11 cellular contexts compared by ENCODE assay signal in genomic region chr7:152176797-152177196, GRCh38.
A peak's percentile ranks its signal among the peaks of the same experiment; 100 is the strongest.
DNase-seq lines count a peak whose midpoint lies in the region; ATAC-seq and TF ChIP-seq lines count a peak whose summit lies in the region.
"Had no signal": no experiment of that assay in that cellular context is flagged by ENCODE, and none has a peak within 500 bp of the region (broad histone marks: within the 10 kb centered on the region; RNA-seq: fewer than 3 reads in every experiment).

No MANE protein-coding gene starts in this region.

- no peak for DNase-seq in activated naive CD4-positive, alpha-beta T cell (lab: John Stamatoyannopoulos, UW)
- no peak for DNase-seq in HCT116 (ENCODE audit: low read depth, low spot score)
- no peak for DNase-seq in stimulated activated naive B cell treated with anti-CD40 and anti-IgM and Interleukin-4, amounts not matched to agents 10 μg/mL and 1 μg/mL and 100 μg/mL, for 72 hours
- no peak for DNase-seq in thyroid gland
- DNase-seq in activated effector memory CD4-positive, alpha-beta T cell treated with anti-CD3 and anti-CD28 coated beads, Interleukin-2, amount 50 U/mL, for 16 hours = no peak
- DNase-seq in NCI-H2107 treated with DMSO at 0.1 percent for 48 hours (lab: John Stamatoyannopoulos, UW; ENCODE audit: unreplicated experiment) = no peak
- DNase-seq: DMS79 treated with DMSO at 0.1 percent for 48 hours, NCI-H1436 treated with DMSO at 0.1 percent for 48 hours, sigmoid colon had no signal

- no peaks in the 10 kb centered on the region for H3K9me2 ChIP-seq in HCT116 (ENCODE audit: insufficient read depth)

- H3K27me3 Mint-ChIP-seq in activated naive CD4-positive, alpha-beta T cell treated with anti-CD3 and anti-CD28 coated beads, Interleukin-2, amount 50 U/mL, for 24 hours = no peaks in the 10 kb centered on the region
- H3K27me3 Mint-ChIP-seq in stimulated activated naive B cell treated with anti-CD40 and anti-IgM and Interleukin-4, amounts not matched to agents 10 μg/mL and 1 μg/mL and 100 μg/mL, for 72 hours = no peaks in the 10 kb centered on the region

- intact Hi-C loops in HCT116 (cut with micrococcal nuclease) (no loop called here), thyroid gland (cut with DNase I) (no loop called here)

- TF ChIP-seq RAD21 in HCT116 (IDR thresholded peaks at IDR 0.05; ENCODE audit: low read depth) = no peak

- POLR2A ChIA-PET in HCT116 (lab: Charles Lee) = no interaction called here

- H3K4me1 ChIP-seq in HCT116 (ENCODE audit: control insufficient read depth in 1 of 2, insufficient read depth in 2 of 2, low read length in 2 of 2) (no peaks in the 10 kb centered on the region), thyroid gland (no peaks in the 10 kb centered on the region)
- H3K4me1 ChIP-seq: sigmoid colon had no signal

- no peak overlapping the region for H3K4me2 ChIP-seq in HCT116 (ENCODE audit: low read length)

- RAD21 ChIA-PET in HCT116 (lab: Charles Lee; ENCODE audit: low non-redundant PET in 1 of 2, low total read pairs in 2 of 2, uncharacterized antibody in 2 of 2, unreplicated experiment in 2 of 2) = no interaction called here

- TF ChIP-seq POLR2A in HCT116 (IDR thresholded peaks at IDR 0.05; ENCODE audit: borderline replicate concordance, extremely low read depth, insufficient read depth, insufficient read length) (no peak), thyroid gland (IDR thresholded peaks at IDR 0.05) (no peak)

- WGBS in thyroid gland, 2 donors = 83 to 91% methylated on average over 2 of the region's 2 CpGs

- H3K36me3 ChIP-seq in HCT116 (ENCODE audit: control insufficient read depth in 1 of 2, insufficient read depth in 2 of 2, low read length in 2 of 2) (peaks cover 31% of the 10 kb centered on the region in 2 experiments; a peak in 3 of 4 replicates), thyroid gland (peaks cover 44 to 56% of the 10 kb centered on the region in 2 donors)

- H3K27ac ChIP-seq in HCT116 (ENCODE audit: low read depth, low read length) (no peak overlapping the region), thyroid gland (no peak overlapping the region)
- H3K27ac ChIP-seq: sigmoid colon had no signal

- H3K79me2 ChIP-seq in HCT116 (ENCODE audit: insufficient read depth, low read length) = no peaks in the 10 kb centered on the region

- ATAC-seq in HCT116 (no peak), HG03469 (IDR thresholded peaks at IDR 0.05; ENCODE audit: unreplicated experiment) (peak; percentile 55)
- peak; percentile 83 to 84 for ATAC-seq in stimulated activated naive B cell treated with anti-CD40 and anti-IgM and Interleukin-4, amounts not matched to agents 10 μg/mL and 1 μg/mL and 100 μg/mL, for 72 hours (replicated peaks)

- TF ChIP-seq CTCF in HCT116 (IDR thresholded peaks at IDR 0.05 in 2 of 3, conservative IDR thresholded peaks at IDR 0.05 in 1 of 3; ENCODE audit: borderline replicate concordance in 1 of 3, insufficient read depth in 1 of 3, low read depth in 2 of 3, low read length in 2 of 3) (no peak), thyroid gland (IDR thresholded peaks at IDR 0.05) (no peak)

- H3K9me3 Mint-ChIP-seq in activated naive CD4-positive, alpha-beta T cell treated with anti-CD3 and anti-CD28 coated beads, Interleukin-2, amount 50 U/mL, for 24 hours = no peaks in the 10 kb centered on the region
- H3K9me3 Mint-ChIP-seq in stimulated activated naive B cell treated with anti-CD40 and anti-IgM and Interleukin-4, amounts not matched to agents 10 μg/mL and 1 μg/mL and 100 μg/mL, for 72 hours = no peaks in the 10 kb centered on the region

- H3K27me3 ChIP-seq in HCT116 (ENCODE audit: insufficient read depth, low read length) = no peaks in the 10 kb centered on the region
- H3K27me3 ChIP-seq in thyroid gland = no peaks in the 10 kb centered on the region
- H3K27me3 ChIP-seq: sigmoid colon had no signal

- H3K27ac Mint-ChIP-seq in activated naive CD4-positive, alpha-beta T cell treated with anti-CD3 and anti-CD28 coated beads, Interleukin-2, amount 50 U/mL, for 24 hours = peak overlapping the region; percentile 12
- peak overlapping the region; percentile 54 for H3K27ac Mint-ChIP-seq in stimulated activated naive B cell treated with anti-CD40 and anti-IgM and Interleukin-4, amounts not matched to agents 10 μg/mL and 1 μg/mL and 100 μg/mL, for 72 hours

- H3K4me1 Mint-ChIP-seq in activated naive CD4-positive, alpha-beta T cell treated with anti-CD3 and anti-CD28 coated beads, Interleukin-2, amount 50 U/mL, for 24 hours = no peaks in the 10 kb centered on the region
- peaks cover 14 to 15% of the 10 kb centered on the region in 2 donors for H3K4me1 Mint-ChIP-seq in stimulated activated naive B cell treated with anti-CD40 and anti-IgM and Interleukin-4, amounts not matched to agents 10 μg/mL and 1 μg/mL and 100 μg/mL, for 72 hours

- CTCF ChIA-PET in HCT116 (lab: Charles Lee) = no interaction called here

- H3K9me3 ChIP-seq in HCT116 (ENCODE audit: control insufficient read depth in 1 of 2, insufficient read depth in 1 of 2, low read depth in 1 of 2, low read length in 2 of 2) = no peaks in the 10 kb centered on the region
- no peaks in the 10 kb centered on the region for H3K9me3 ChIP-seq in thyroid gland
- H3K9me3 ChIP-seq: sigmoid colon had no signal

- TSS peak; percentile 22 for BruUV-seq in HCT116 (replicated peaks; lab: Mats Ljungman, UMichigan)

- H4K20me1 ChIP-seq in HCT116 (ENCODE audit: insufficient read depth) = peaks cover 6% of the 10 kb centered on the region; the same call in 1 of the 2 replicates

- no peak overlapping the region for H2AFZ ChIP-seq in HCT116 (ENCODE audit: low read depth, low read length, poor library complexity, severe bottlenecking)

- H3K36me3 Mint-ChIP-seq in activated naive CD4-positive, alpha-beta T cell treated with anti-CD3 and anti-CD28 coated beads, Interleukin-2, amount 50 U/mL, for 24 hours = peaks cover 27% of the 10 kb centered on the region
- H3K36me3 Mint-ChIP-seq in stimulated activated naive B cell treated with anti-CD40 and anti-IgM and Interleukin-4, amounts not matched to agents 10 μg/mL and 1 μg/mL and 100 μg/mL, for 72 hours = peaks cover 40 to 53% of the 10 kb centered on the region in 2 donors

- H3K4me3 ChIP-seq in HCT116 (replicated peaks in 1 of 2; ENCODE audit: low read depth in 1 of 2, low read length in 2 of 2) = no peak overlapping the region
- no peak overlapping the region for H3K4me3 ChIP-seq in thyroid gland (replicated peaks in 1 of 3)
- H3K4me3 ChIP-seq: sigmoid colon had no signal

- no peak overlapping the region for H3K4me3 Mint-ChIP-seq in activated naive CD4-positive, alpha-beta T cell treated with anti-CD3 and anti-CD28 coated beads, Interleukin-2, amount 50 U/mL, for 24 hours
- H3K4me3 Mint-ChIP-seq in stimulated activated naive B cell treated with anti-CD40 and anti-IgM and Interleukin-4, amounts not matched to agents 10 μg/mL and 1 μg/mL and 100 μg/mL, for 72 hours = no peak overlapping the region

- no peak overlapping the region for H3K9ac ChIP-seq in HCT116 (ENCODE audit: low read length)

TF ChIP-seq in HCT116, 20 proteins besides CTCF, POLR2A, EP300 and RAD21:
- no peak for TF ChIP-seq POLR2AphosphoS5 (IDR thresholded peaks at IDR 0.05; ENCODE audit: low read depth, low read length)
- no peak for TF ChIP-seq ZNF274 (IDR thresholded peaks at IDR 0.05; ENCODE audit: low read depth, low read length)
- no peak for TF ChIP-seq EZH2phosphoT487 (IDR thresholded peaks at IDR 0.05; ENCODE audit: borderline replicate concordance)
- TF ChIP-seq JUND (IDR thresholded peaks at IDR 0.05) = no peak
- TF ChIP-seq CBX3 (IDR thresholded peaks at IDR 0.05; ENCODE audit: low read depth) = no peak
- TF ChIP-seq TCF7L2 (IDR thresholded peaks at IDR 0.05; ENCODE audit: borderline replicate concordance, extremely low read depth, insufficient read depth, insufficient read length) = no peak
- TF ChIP-seq SP1 (IDR thresholded peaks at IDR 0.05; ENCODE audit: low read depth) = no peak
- TF ChIP-seq YY1 (IDR thresholded peaks at IDR 0.05; ENCODE audit: extremely low read depth, insufficient replicate concordance, low read depth, low read length) = no peak
- TF ChIP-seq ZBTB33 (IDR thresholded peaks at IDR 0.05; ENCODE audit: extremely low read depth, insufficient replicate concordance, low read length) = no peak
- no peak for TF ChIP-seq ZFX (IDR thresholded peaks at IDR 0.05)
